ENCODE assay signal across 8 cellular contexts in genomic region chr11:43880640-43881159, GRCh38. TPM values are rescaled to one million over a fixed set of nuclear protein-coding genes. Genes with fewer than 3 reads are reported as not detected.
DNase-seq lines count a peak whose midpoint lies in the region; ATAC-seq and TF ChIP-seq lines count a peak whose summit lies in the region.

Gene ALKBH3, plus strand, starts transcription at chr11:43880831. Its CDS starts 1,822 bp downstream, at chr11:43882653.

- H3K4me3 ChIP-seq in BLaER1 (peak within 1 kb of the TSS; percentile 72), left lung (peak within 1 kb of the TSS; percentile 68 to 77)

- DNase-seq in NCI-H69 (lab: John Stamatoyannopoulos, UW), result peak; percentile 98
- DNase-seq in activated CD4-positive, alpha-beta T cell treated with anti-CD3 and anti-CD28 coated beads, Interleukin-2, amount 50 U/mL, for 24 hours (ENCODE audit: low read depth in 1 of 2, low spot score in 1 of 2), result peak; percentile 87 to 90
- DNase-seq in dermis blood vessel endothelial cell, result peak; percentile 97
- DNase-seq in left lung, result peak; percentile 91 to 94
- peak; percentile 90 to 92 for DNase-seq in stimulated activated CD4-positive, alpha-beta T cell treated with anti-CD3 and anti-CD28 coated beads, Interleukin-2, amount 100 ng/mL, for 24 hours

- H3K4me1 ChIP-seq in BLaER1 (peaks cover 13% of the 10 kb centered on the region), left lung (peaks cover 7 to 18% of the 10 kb centered on the region in 2 donors)

- H3K4me2 ChIP-seq in BLaER1, result peak within 1 kb of the TSS; percentile 76

- H3K27me3 ChIP-seq in BLaER1 (no peaks in the 10 kb centered on the region; the same call in 1 of the 2 replicates), left lung (peaks cover 0 to 40% of the 10 kb centered on the region in 2 donors)

- H3K9me3 ChIP-seq in BLaER1, result peaks cover 14% of the 10 kb centered on the region
- H3K9me3 ChIP-seq in left lung, result no peaks in the 10 kb centered on the region

- H3K9ac ChIP-seq in BLaER1, result peak within 1 kb of the TSS; percentile 73

- ATAC-seq in GM19324 (IDR thresholded peaks at IDR 0.05; ENCODE audit: low FRiP score, unreplicated experiment) (peak; percentile 97), HG03457 (IDR thresholded peaks at IDR 0.05; ENCODE audit: unreplicated experiment) (peak; percentile 94), left lung (peak; percentile 100)

- H3K27ac ChIP-seq in BLaER1, result peak within 1 kb of the TSS; percentile 57; the same call in 1 of the 2 replicates
- peak within 1 kb of the TSS; percentile 45 to 65 for H3K27ac ChIP-seq in left lung

- intact Hi-C loops in left lung (cut with DNase I), result no loop called here

- TF ChIP-seq CTCF in left lung (IDR thresholded peaks at IDR 0.05), result no peak

- H3K36me3 ChIP-seq in BLaER1 (peaks cover 19% of the 10 kb centered on the region), left lung (peaks cover 0 to 32% of the 10 kb centered on the region in 2 donors)

- H4K20me1 ChIP-seq in BLaER1, result no peaks in the 10 kb centered on the region

RNA-seq across cellular contexts. Expression of gene ALKBH3, which starts in this region (rescaled TPM):
- total RNA-seq in dermis blood vessel endothelial cell (27.4 and 40.0 TPM in 2 replicates), left lung (10 to 100 TPM; 28.8 to 36.6 TPM)

Comparison
In these comparisons a context has a peak if more than half of its experiments do, and no peak if none do; other contexts are left out.
1. Peak in every context shown above with its lines: DNase-seq, ATAC-seq, H3K4me3 ChIP-seq and H3K27ac ChIP-seq.